Comparison of ENCODE assay signal across 1 cellular context in the genomic region with DNA sequence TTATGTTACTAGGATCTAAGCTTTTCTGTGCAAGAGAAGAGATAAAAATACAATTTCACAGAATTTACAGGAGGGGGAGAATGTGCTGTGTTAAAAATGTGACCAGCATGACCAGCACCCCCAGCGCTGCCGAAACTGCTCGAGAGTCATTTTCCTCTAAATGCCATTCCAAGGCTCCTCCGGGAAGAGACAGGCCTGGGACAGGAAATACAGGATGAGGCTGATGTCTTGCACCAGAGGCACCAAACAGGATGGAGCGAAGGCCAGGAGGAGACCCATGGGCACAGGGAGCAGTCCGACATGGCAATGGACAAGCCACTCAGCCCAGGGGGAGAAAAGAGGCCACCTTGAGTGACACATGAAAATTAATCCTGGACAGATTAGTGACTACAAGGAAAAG.
TF ChIP-seq lines count a peak whose summit lies in the region.

No MANE protein-coding gene starts in this region.

TF ChIP-seq in IMR-90, 13 proteins besides CTCF, POLR2A, EP300 and RAD21 (continued from another document):
- no peak for TF ChIP-seq MAFK (IDR thresholded peaks at IDR 0.05; ENCODE audit: low read depth, low read length)
- no peak for TF ChIP-seq MAZ (IDR thresholded peaks at IDR 0.05; ENCODE audit: borderline replicate concordance, low read depth, low read length)
- TF ChIP-seq CHD1 (IDR thresholded peaks at IDR 0.05; ENCODE audit: low read depth, low read length) = no peak
